Comparison of ENCODE assay signal across 1 cellular context in genomic region chr5:73654861-73655318, GRCh38.
A peak's percentile ranks its signal among the peaks of the same experiment; 100 is the strongest.
TF ChIP-seq lines count a peak whose summit lies in the region.

No MANE protein-coding gene starts in this region.

TF ChIP-seq in HepG2, 621 proteins besides CTCF, POLR2A, EP300 and RAD21 (continued from another document and continues in another):
- TF ChIP-seq DPF2 (CRISPR knock-in tag; IDR thresholded peaks at IDR 0.05; ENCODE audit: borderline replicate concordance, low read depth) = 0 out of 2 replicates have a peak, but pooled peaks have one; percentile 33
- peak; percentile 53 for TF ChIP-seq ZNF331 (CRISPR knock-in tag; IDR thresholded peaks at IDR 0.05)
- peak; percentile 81 for TF ChIP-seq MIER2 (CRISPR knock-in tag; IDR thresholded peaks at IDR 0.05)
- peak; percentile 92 for TF ChIP-seq CEBPB (IDR thresholded peaks at IDR 0.05; ENCODE audit: borderline replicate concordance, low read depth, low read length)
- TF ChIP-seq NCOR1 (IDR thresholded peaks at IDR 0.05; ENCODE audit: borderline replicate concordance, low read length) = 0 out of 2 replicates have a peak, but pooled peaks have one; percentile 54
- TF ChIP-seq ZBTB43 (CRISPR knock-in tag; conservative IDR thresholded peaks at IDR 0.05) = peak; percentile 42; the same call in 1 of the 2 replicates
- TF ChIP-seq ZNF549 (CRISPR knock-in tag; IDR thresholded peaks at IDR 0.05) = no peak
- TF ChIP-seq NR2C2 (CRISPR knock-in tag; IDR thresholded peaks at IDR 0.05; ENCODE audit: borderline replicate concordance) = peak; percentile 63
- TF ChIP-seq WIZ (CRISPR knock-in tag; IDR thresholded peaks at IDR 0.05) = peak; percentile 68; the same call in 1 of the 2 replicates
- TF ChIP-seq NR1H2 (CRISPR knock-in tag; IDR thresholded peaks at IDR 0.05; ENCODE audit: borderline replicate concordance, low read depth) = no peak
- peak; percentile 93 for TF ChIP-seq NR2F6 (IDR thresholded peaks at IDR 0.05)
- TF ChIP-seq NR2F6 (CRISPR knock-in tag; IDR thresholded peaks at IDR 0.05) = peak; percentile 95
- peak; percentile 28; the same call in 1 of the 2 replicates for TF ChIP-seq KMT2A (CRISPR knock-in tag; IDR thresholded peaks at IDR 0.05)
- TF ChIP-seq ZMYM2 (CRISPR knock-in tag; IDR thresholded peaks at IDR 0.05) = 0 out of 2 replicates have a peak, but pooled peaks have one; percentile 39
- TF ChIP-seq RXRB (CRISPR knock-in tag; IDR thresholded peaks at IDR 0.05; ENCODE audit: borderline replicate concordance) = peak; percentile 46; the same call in 1 of the 2 replicates
- 0 out of 2 replicates have a peak, but pooled peaks have one; percentile 55 for TF ChIP-seq ZNF652 (CRISPR knock-in tag; IDR thresholded peaks at IDR 0.05; ENCODE audit: borderline replicate concordance, low read depth)
- TF ChIP-seq MIXL1 (CRISPR knock-in tag; IDR thresholded peaks at IDR 0.05) = 0 out of 2 replicates have a peak, but pooled peaks have one; percentile 37
- TF ChIP-seq HMG20A (CRISPR knock-in tag; IDR thresholded peaks at IDR 0.05; ENCODE audit: borderline replicate concordance) = peak; percentile 47; the same call in 1 of the 2 replicates
- TF ChIP-seq ELF1 (CRISPR knock-in tag; IDR thresholded peaks at IDR 0.05) = no peak
- no peak for TF ChIP-seq PRMT3 (CRISPR knock-in tag; IDR thresholded peaks at IDR 0.05; ENCODE audit: borderline replicate concordance, low read depth)
- TF ChIP-seq HDAC1 (CRISPR knock-in tag; IDR thresholded peaks at IDR 0.05) = peak; percentile 48; the same call in 1 of the 2 replicates
- TF ChIP-seq ZMYM4 (CRISPR knock-in tag; IDR thresholded peaks at IDR 0.05) = peak; percentile 69; the same call in 1 of the 2 replicates
- TF ChIP-seq, protein P1, sequence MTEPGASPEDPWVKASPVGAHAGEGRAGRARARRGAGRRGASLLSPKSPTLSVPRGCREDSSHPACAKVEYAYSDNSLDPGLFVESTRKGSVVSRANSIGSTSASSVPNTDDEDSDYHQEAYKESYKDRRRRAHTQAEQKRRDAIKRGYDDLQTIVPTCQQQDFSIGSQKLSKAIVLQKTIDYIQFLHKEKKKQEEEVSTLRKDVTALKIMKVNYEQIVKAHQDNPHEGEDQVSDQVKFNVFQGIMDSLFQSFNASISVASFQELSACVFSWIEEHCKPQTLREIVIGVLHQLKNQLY (CRISPR knock-in tag; IDR thresholded peaks at IDR 0.05) = 0 out of 2 replicates have a peak, but pooled peaks have one; percentile 33
- TF ChIP-seq, protein P2, sequence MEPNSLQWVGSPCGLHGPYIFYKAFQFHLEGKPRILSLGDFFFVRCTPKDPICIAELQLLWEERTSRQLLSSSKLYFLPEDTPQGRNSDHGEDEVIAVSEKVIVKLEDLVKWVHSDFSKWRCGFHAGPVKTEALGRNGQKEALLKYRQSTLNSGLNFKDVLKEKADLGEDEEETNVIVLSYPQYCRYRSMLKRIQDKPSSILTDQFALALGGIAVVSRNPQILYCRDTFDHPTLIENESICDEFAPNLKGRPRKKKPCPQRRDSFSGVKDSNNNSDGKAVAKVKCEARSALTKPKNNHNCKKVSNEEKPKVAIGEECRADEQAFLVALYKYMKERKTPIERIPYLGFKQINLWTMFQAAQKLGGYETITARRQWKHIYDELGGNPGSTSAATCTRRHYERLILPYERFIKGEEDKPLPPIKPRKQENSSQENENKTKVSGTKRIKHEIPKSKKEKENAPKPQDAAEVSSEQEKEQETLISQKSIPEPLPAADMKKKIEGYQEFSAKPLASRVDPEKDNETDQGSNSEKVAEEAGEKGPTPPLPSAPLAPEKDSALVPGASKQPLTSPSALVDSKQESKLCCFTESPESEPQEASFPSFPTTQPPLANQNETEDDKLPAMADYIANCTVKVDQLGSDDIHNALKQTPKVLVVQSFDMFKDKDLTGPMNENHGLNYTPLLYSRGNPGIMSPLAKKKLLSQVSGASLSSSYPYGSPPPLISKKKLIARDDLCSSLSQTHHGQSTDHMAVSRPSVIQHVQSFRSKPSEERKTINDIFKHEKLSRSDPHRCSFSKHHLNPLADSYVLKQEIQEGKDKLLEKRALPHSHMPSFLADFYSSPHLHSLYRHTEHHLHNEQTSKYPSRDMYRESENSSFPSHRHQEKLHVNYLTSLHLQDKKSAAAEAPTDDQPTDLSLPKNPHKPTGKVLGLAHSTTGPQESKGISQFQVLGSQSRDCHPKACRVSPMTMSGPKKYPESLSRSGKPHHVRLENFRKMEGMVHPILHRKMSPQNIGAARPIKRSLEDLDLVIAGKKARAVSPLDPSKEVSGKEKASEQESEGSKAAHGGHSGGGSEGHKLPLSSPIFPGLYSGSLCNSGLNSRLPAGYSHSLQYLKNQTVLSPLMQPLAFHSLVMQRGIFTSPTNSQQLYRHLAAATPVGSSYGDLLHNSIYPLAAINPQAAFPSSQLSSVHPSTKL (CRISPR knock-in tag; IDR thresholded peaks at IDR 0.05) = peak; percentile 82
- TF ChIP-seq DMAP1 (CRISPR knock-in tag; IDR thresholded peaks at IDR 0.05) = no peak
- peak; percentile 88 for TF ChIP-seq GATAD2A (CRISPR knock-in tag; IDR thresholded peaks at IDR 0.05)
- TF ChIP-seq CREM (IDR thresholded peaks at IDR 0.05) = peak; percentile 59
- no peak for TF ChIP-seq CREM (CRISPR knock-in tag; IDR thresholded peaks at IDR 0.05)
- peak; percentile 67 for TF ChIP-seq FOXA3 (CRISPR knock-in tag; IDR thresholded peaks at IDR 0.05)
- no peak for TF ChIP-seq EED (CRISPR knock-in tag; IDR thresholded peaks at IDR 0.05)
- TF ChIP-seq, protein P3, sequence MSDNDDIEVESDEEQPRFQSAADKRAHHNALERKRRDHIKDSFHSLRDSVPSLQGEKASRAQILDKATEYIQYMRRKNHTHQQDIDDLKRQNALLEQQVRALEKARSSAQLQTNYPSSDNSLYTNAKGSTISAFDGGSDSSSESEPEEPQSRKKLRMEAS (IDR thresholded peaks at IDR 0.05) = peak; percentile 58; the same call in 1 of the 2 replicates
- TF ChIP-seq ZFX (CRISPR knock-in tag; IDR thresholded peaks at IDR 0.05; ENCODE audit: low read depth) = peak; percentile 30; the same call in 1 of the 2 replicates
- TF ChIP-seq ZKSCAN8 (CRISPR knock-in tag; IDR thresholded peaks at IDR 0.05; ENCODE audit: borderline replicate concordance) = peak; percentile 24; the same call in 1 of the 2 replicates
- no peak for TF ChIP-seq SCMH1 (CRISPR knock-in tag; IDR thresholded peaks at IDR 0.05; ENCODE audit: borderline replicate concordance)
- TF ChIP-seq KAT8 (CRISPR knock-in tag; IDR thresholded peaks at IDR 0.05) = peak; percentile 27; the same call in 1 of the 2 replicates
- peak; percentile 23; the same call in 1 of the 2 replicates for TF ChIP-seq THAP11 (CRISPR knock-in tag; IDR thresholded peaks at IDR 0.05)
- TF ChIP-seq ZNF205 (CRISPR knock-in tag; IDR thresholded peaks at IDR 0.05) = 0 out of 2 replicates have a peak, but pooled peaks have one; percentile 46
- no peak for TF ChIP-seq NBN (conservative IDR thresholded peaks at IDR 0.05)
- peak; percentile 31; the same call in 1 of the 2 replicates for TF ChIP-seq PPARG (CRISPR knock-in tag; conservative IDR thresholded peaks at IDR 0.05)
- TF ChIP-seq, protein P4, sequence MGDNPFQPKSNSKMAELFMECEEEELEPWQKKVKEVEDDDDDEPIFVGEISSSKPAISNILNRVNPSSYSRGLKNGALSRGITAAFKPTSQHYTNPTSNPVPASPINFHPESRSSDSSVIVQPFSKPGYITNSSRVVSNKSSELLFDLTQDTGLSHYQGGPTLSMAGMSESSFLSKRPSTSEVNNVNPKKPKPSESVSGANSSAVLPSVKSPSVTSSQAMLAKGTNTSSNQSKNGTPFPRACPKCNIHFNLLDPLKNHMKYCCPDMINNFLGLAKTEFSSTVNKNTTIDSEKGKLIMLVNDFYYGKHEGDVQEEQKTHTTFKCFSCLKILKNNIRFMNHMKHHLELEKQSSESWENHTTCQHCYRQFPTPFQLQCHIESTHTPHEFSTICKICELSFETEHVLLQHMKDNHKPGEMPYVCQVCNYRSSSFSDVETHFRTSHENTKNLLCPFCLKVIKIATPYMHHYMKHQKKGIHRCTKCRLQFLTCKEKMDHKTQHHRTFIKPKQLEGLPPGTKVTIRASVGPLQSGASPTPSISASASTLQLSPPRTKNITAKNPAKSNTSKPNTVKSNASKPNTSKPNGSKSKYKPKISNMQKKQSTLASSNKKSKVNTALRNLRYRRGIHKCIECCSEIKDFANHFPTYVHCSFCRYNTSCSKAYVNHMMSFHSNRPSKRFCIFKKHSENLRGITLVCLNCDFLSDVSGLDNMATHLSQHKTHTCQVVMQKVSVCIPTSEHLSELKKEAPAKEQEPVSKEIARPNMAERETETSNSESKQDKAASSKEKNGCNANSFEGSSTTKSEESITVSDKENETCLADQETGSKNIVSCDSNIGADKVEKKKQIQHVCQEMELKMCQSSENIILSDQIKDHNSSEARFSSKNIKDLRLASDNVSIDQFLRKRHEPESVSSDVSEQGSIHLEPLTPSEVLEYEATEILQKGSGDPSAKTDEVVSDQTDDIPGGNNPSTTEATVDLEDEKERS (CRISPR knock-in tag; IDR thresholded peaks at IDR 0.05) = peak; percentile 70; the same call in 1 of the 2 replicates
- TF ChIP-seq STAT6 (CRISPR knock-in tag; IDR thresholded peaks at IDR 0.05; ENCODE audit: borderline replicate concordance) = no peak
- TF ChIP-seq CAMTA2 (CRISPR knock-in tag; IDR thresholded peaks at IDR 0.05; ENCODE audit: borderline replicate concordance) = no peak
- TF ChIP-seq, protein P5, sequence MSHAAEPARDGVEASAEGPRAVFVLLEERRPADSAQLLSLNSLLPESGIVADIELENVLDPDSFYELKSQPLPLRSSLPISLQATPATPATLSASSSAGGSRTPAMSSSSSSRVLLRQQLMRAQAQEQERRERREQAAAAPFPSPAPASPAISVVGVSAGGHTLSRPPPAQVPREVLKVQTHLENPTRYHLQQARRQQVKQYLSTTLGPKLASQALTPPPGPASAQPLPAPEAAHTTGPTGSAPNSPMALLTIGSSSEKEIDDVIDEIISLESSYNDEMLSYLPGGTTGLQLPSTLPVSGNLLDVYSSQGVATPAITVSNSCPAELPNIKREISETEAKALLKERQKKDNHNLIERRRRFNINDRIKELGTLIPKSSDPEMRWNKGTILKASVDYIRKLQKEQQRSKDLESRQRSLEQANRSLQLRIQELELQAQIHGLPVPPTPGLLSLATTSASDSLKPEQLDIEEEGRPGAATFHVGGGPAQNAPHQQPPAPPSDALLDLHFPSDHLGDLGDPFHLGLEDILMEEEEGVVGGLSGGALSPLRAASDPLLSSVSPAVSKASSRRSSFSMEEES (CRISPR knock-in tag; IDR thresholded peaks at IDR 0.05) = peak; percentile 49; the same call in 1 of the 2 replicates
- TF ChIP-seq PHF8 (CRISPR knock-in tag; IDR thresholded peaks at IDR 0.05) = 0 out of 2 replicates have a peak, but pooled peaks have one; percentile 25
- peak; percentile 45; the same call in 1 of the 2 replicates for TF ChIP-seq SAP130 (CRISPR knock-in tag; IDR thresholded peaks at IDR 0.05; ENCODE audit: low read depth)
- TF ChIP-seq SOX13 (IDR thresholded peaks at IDR 0.05) = no peak
- peak in 1 of 2 experiments; percentile 84; a peak in 2 of 4 replicates for TF ChIP-seq SOX13 (CRISPR knock-in tag; conservative IDR thresholded peaks at IDR 0.05 in 1 of 2, IDR thresholded peaks at IDR 0.05 in 1 of 2)
- peak; percentile 90 for TF ChIP-seq HNF4A (CRISPR knock-in tag; IDR thresholded peaks at IDR 0.05)
- no peak for TF ChIP-seq NFE2 (CRISPR knock-in tag; IDR thresholded peaks at IDR 0.05)
- TF ChIP-seq, protein P6, sequence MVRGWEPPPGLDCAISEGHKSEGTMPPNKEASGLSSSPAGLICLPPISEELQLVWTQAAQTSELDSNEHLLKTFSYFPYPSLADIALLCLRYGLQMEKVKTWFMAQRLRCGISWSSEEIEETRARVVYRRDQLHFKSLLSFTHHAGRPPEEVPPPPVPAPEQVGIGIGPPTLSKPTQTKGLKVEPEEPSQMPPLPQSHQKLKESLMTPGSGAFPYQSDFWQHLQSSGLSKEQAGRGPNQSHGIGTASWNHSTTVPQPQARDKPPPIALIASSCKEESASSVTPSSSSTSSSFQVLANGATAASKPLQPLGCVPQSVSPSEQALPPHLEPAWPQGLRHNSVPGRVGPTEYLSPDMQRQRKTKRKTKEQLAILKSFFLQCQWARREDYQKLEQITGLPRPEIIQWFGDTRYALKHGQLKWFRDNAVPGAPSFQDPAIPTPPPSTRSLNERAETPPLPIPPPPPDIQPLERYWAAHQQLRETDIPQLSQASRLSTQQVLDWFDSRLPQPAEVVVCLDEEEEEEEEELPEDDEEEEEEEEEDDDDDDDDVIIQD (CRISPR knock-in tag; IDR thresholded peaks at IDR 0.05; ENCODE audit: low read depth) = peak; percentile 63
- no peak for TF ChIP-seq RBAK (CRISPR knock-in tag; IDR thresholded peaks at IDR 0.05)
